ENCODE assay signal across 9 cellular contexts in genomic region chr3:124885466-124886167, GRCh38. TPM values are rescaled to one million over a fixed set of nuclear protein-coding genes. Genes with fewer than 3 reads are reported as not detected.
A peak's percentile ranks its signal among the peaks of the same experiment; 100 is the strongest.
DNase-seq lines count a peak whose midpoint lies in the region; ATAC-seq and TF ChIP-seq lines count a peak whose summit lies in the region.
"Had no signal": no experiment of that assay in that cellular context is flagged by ENCODE, and none has a peak within 500 bp of the region (broad histone marks: within the 10 kb centered on the region; RNA-seq: fewer than 3 reads in every experiment).

No MANE protein-coding gene starts in this region.

- no peaks in the 10 kb centered on the region for H4K20me1 ChIP-seq in SK-N-SH (ENCODE audit: insufficient read depth)

- H3K4me1 ChIP-seq in SK-N-SH (ENCODE audit: control insufficient read depth in 1 of 2, insufficient read depth in 2 of 2, low read depth in 1 of 2, low read length in 1 of 2) (peaks cover 32 to 35% of the 10 kb centered on the region in 2 experiments), gastroesophageal sphincter (peaks cover 0 to 60% (median 8%) of the 10 kb centered on the region in 3 donors)

- POLR2A ChIA-PET in SK-N-SH (lab: Yijun Ruan, JAX), result interaction anchor here (0.8 kb wide), 1 partner anchor 113 kb away, joined by 4 read pairs; no protein-coding TSS in a partner anchor

- H3K4me2 ChIP-seq in SK-N-SH, result peak overlapping the region; percentile 84

- no peaks in the 10 kb centered on the region for H3K9me2 ChIP-seq in SK-N-SH

- H3K4me3 ChIP-seq in SK-N-SH (ENCODE audit: low read depth in 2 of 2, low read length in 1 of 2), result peak overlapping the region; percentile 76 to 79
- peak overlapping the region; percentile 78 to 93 for H3K4me3 ChIP-seq in gastroesophageal sphincter

- no peak for TF ChIP-seq POLR2A in gastroesophageal sphincter (IDR thresholded peaks at IDR 0.05)

- peaks cover 55% of the 10 kb centered on the region for H3K79me2 ChIP-seq in SK-N-SH (ENCODE audit: insufficient read depth)

- WGBS in SK-N-SH (ENCODE audit: low lambda C conversion rate), result 26% methylated on average over 12 of the region's 17 CpGs
- 18 to 30% methylated on average over 10 to 16 of the region's 17 CpGs for WGBS in gastroesophageal sphincter (ENCODE audit: low coverage in 1 of 2), 2 donors

- no peak overlapping the region for H2AFZ ChIP-seq in SK-N-SH (ENCODE audit: low read depth)

- CTCF ChIA-PET in SK-N-SH (lab: Yijun Ruan, JAX), result interaction anchor here (0.6 to 3.4 kb wide), 4 partner anchors 9 to 72 kb away, joined by 3 to 15 read pairs (median 4); no protein-coding TSS in a partner anchor

- no peak for TF ChIP-seq RAD21 in SK-N-SH (IDR thresholded peaks at IDR 0.05; ENCODE audit: low read length)

- H3K9me3 ChIP-seq in SK-N-SH (no peaks in the 10 kb centered on the region), gastroesophageal sphincter (no peaks in the 10 kb centered on the region)

- H3F3A ChIP-seq in SK-N-SH (replicated peaks; ENCODE audit: insufficient read depth), result peaks cover 13% of the 10 kb centered on the region

- no peaks in the 10 kb centered on the region for H3K27me3 ChIP-seq in SK-N-SH (ENCODE audit: insufficient read depth)
- H3K27me3 ChIP-seq in gastroesophageal sphincter, result no peaks in the 10 kb centered on the region

- H3K36me3 ChIP-seq in SK-N-SH (replicated peaks in 1 of 2; ENCODE audit: control insufficient read depth in 1 of 2, insufficient read depth in 2 of 2, low read length in 1 of 2) (peaks cover 3 to 14% of the 10 kb centered on the region in 2 experiments), gastroesophageal sphincter (peaks cover 0 to 8% of the 10 kb centered on the region in 2 donors)

- no peak for ATAC-seq in gastroesophageal sphincter
- ATAC-seq in HG03342 (IDR thresholded peaks at IDR 0.05; ENCODE audit: unreplicated experiment), result no peak
- ATAC-seq in GM18511 (IDR thresholded peaks at IDR 0.05; ENCODE audit: unreplicated experiment), result no peak
- no peak for ATAC-seq in GM21367 (IDR thresholded peaks at IDR 0.05; ENCODE audit: unreplicated experiment)

- peak overlapping the region; percentile 74 for H3K9ac ChIP-seq in SK-N-SH

- TF ChIP-seq CTCF in SK-N-SH (IDR thresholded peaks at IDR 0.05) (no peak), gastroesophageal sphincter (IDR thresholded peaks at IDR 0.05) (no peak)

- H3K27ac ChIP-seq in SK-N-SH (ENCODE audit: low read depth in 2 of 2, low read length in 1 of 2) (peak overlapping the region; percentile 67 to 92), gastroesophageal sphincter (peak overlapping the region; percentile 89 to 98 (median 93))

- DNase-seq in GM03348 (ENCODE audit: low spot score) (peak; percentile 83), SK-N-SH (peak; percentile 23), renal cortical epithelial cell (ENCODE audit: low read depth) (peak; percentile 29)
- no peak for DNase-seq in stimulated activated naive CD4-positive, alpha-beta T cell treated with Interleukin-2 at 50 U/mL for 16 hours (lab: John Stamatoyannopoulos, UW)

- TF ChIP-seq EP300 in SK-N-SH (IDR thresholded peaks at IDR 0.05; ENCODE audit: borderline replicate concordance in 1 of 2, low read depth in 1 of 2, low read length in 1 of 2), result no peak
- TF ChIP-seq EP300 in gastroesophageal sphincter (IDR thresholded peaks at IDR 0.05), result no peak

TF ChIP-seq in SK-N-SH, 30 proteins besides CTCF, POLR2A, EP300 and RAD21:
- TF ChIP-seq MEF2A (IDR thresholded peaks at IDR 0.05; ENCODE audit: borderline replicate concordance, low read depth) (no peak), POLR2AphosphoS5 (IDR thresholded peaks at IDR 0.05; ENCODE audit: low read depth, low read length) (peak; percentile 23; the same call in 1 of the 2 replicates)
TF ChIP-seq in SK-N-SH: peak in this region for 1.

RNA-seq across cellular contexts. Expression of gene ITGB5, which starts 1.5 kb away (rescaled TPM):
- polyA plus RNA-seq in SK-N-SH (2012; rRNA removed), result 328 and 481 TPM in 2 replicates
- polyA plus RNA-seq in SK-N-SH (2012; cell fraction: cytosol; rRNA removed), result 217 and 321 TPM in 2 replicates
- 338 and 344 TPM in 2 replicates for polyA plus RNA-seq in SK-N-SH (2012; cell fraction: nucleus; rRNA removed)
- total RNA-seq in gastroesophageal sphincter (100 to 1,000 TPM; 125 to 312 (median 151) TPM), renal cortical epithelial cell (142 and 304 TPM in 2 replicates)

RNA-seq across cellular contexts. Expression of gene MUC13, which starts 48.9 kb away (rescaled TPM):
- not detected in 2 replicates for polyA plus RNA-seq in SK-N-SH (2012; rRNA removed)
- not detected in 2 replicates for polyA plus RNA-seq in SK-N-SH (2012; cell fraction: cytosol; rRNA removed)
- polyA plus RNA-seq in SK-N-SH (2012; cell fraction: nucleus; rRNA removed), result 0.10 TPM in 1 of 2 replicates, not detected in the other
- not detected for total RNA-seq in gastroesophageal sphincter
- not detected in 2 replicates for total RNA-seq in renal cortical epithelial cell
- total RNA-seq: T-helper 1 cell treated with Interleukin-12 subunit alpha and Interleukin-12 subunit beta and Interleukin-4 antibody, amounts not matched to agents 30 ng/mL and 1 ng/mL, for 36 hours had no signal
